ENCODE assay signal across 15 cellular contexts in genomic region chrX:113743069-113743468, GRCh38.
DNase-seq lines count a peak whose midpoint lies in the region; ATAC-seq and TF ChIP-seq lines count a peak whose summit lies in the region.
"Had no signal": no experiment of that assay in that cellular context is flagged by ENCODE, and none has a peak within 500 bp of the region (broad histone marks: within the 10 kb centered on the region; RNA-seq: fewer than 3 reads in every experiment).

No MANE protein-coding gene starts in this region.

- ATAC-seq in GM18502 (IDR thresholded peaks at IDR 0.05; ENCODE audit: poor library complexity, unreplicated experiment) = peak; percentile 62
- peak; percentile 73 for ATAC-seq in GM21381 (IDR thresholded peaks at IDR 0.05; ENCODE audit: unreplicated experiment)
- peak; percentile 58 for ATAC-seq in HG02938 (IDR thresholded peaks at IDR 0.05; ENCODE audit: unreplicated experiment)
- ATAC-seq in HG03571 (IDR thresholded peaks at IDR 0.05; ENCODE audit: unreplicated experiment) = peak; percentile 65
- ATAC-seq: effector memory CD8-positive, alpha-beta T cell; heart left ventricle had no signal

- H3K27ac Mint-ChIP-seq in HFFc6 = no peak overlapping the region
- H3K27ac Mint-ChIP-seq: activated T-helper 2 cell treated with anti-CD3 and anti-CD28 coated beads, Interferon-gamma antibody, Interleukin-2, Interleukin-4, amounts not matched to agents 10 μg/mL and 5 μg/mL and 100 μg/mL, durations not matched to agents 14 hours and 24 hours and 36 hours; effector memory CD8-positive, alpha-beta T cell had no signal

- DNase-seq in HFFc6 = no peak
- no peak for DNase-seq in pons (ENCODE audit: low spot score)
- DNase-seq in superior temporal gyrus (ENCODE audit: extremely low spot score) = no peak
- DNase-seq in RKO (ENCODE audit: low spot score) = no peak
- DNase-seq: DMS53; effector memory CD8-positive, alpha-beta T cell; heart left ventricle; NCI-H2107; small intestine; T-helper 1 cell had no signal

- no peaks in the 10 kb centered on the region for H3K9me3 Mint-ChIP-seq in HFFc6
- H3K9me3 Mint-ChIP-seq: activated T-helper 2 cell treated with anti-CD3 and anti-CD28 coated beads, Interferon-gamma antibody, Interleukin-2, Interleukin-4, amounts not matched to agents 10 μg/mL and 5 μg/mL and 100 μg/mL, durations not matched to agents 14 hours and 24 hours and 36 hours had no signal

- H3K36me3 Mint-ChIP-seq in HFFc6 (ENCODE audit: low read depth) = no peaks in the 10 kb centered on the region

- H3K4me3 Mint-ChIP-seq in HFFc6 = no peak overlapping the region
- H3K4me3 Mint-ChIP-seq: effector memory CD8-positive, alpha-beta T cell had no signal

- no peaks in the 10 kb centered on the region for H3K4me1 Mint-ChIP-seq in HFFc6 (ENCODE audit: low read depth)

- H3K27me3 Mint-ChIP-seq in HFFc6 (ENCODE audit: insufficient read depth) = no peaks in the 10 kb centered on the region
- H3K27me3 Mint-ChIP-seq: effector memory CD8-positive, alpha-beta T cell had no signal

- TF ChIP-seq CTCF in HFFc6 (IDR thresholded peaks at IDR 0.05) = no peak
